Comparison of ENCODE assay signal across 28 cellular contexts in the genomic region with DNA sequence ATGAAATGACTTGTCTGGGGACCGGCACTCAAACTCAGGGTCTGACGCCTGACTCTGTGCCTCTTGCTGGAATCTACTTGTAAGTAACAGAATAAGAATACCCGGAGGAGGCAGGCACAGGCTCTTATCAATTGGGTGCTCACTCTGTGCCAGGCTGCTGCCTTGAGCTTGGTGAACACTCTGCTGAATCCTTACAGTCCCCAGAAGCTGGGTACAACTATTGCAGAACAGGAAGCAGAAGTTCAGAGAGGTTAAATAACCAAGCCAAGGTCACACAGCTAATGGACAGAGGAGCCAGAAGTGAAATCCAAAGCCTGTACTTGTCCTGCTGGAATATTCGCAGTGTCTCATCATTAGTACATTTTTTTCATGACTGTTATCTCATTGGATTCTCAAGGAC.
DNase-seq lines count a peak whose midpoint lies in the region; ATAC-seq, FAIRE-seq and TF ChIP-seq lines count a peak whose summit lies in the region.
"Had no signal": no experiment of that assay in that cellular context is flagged by ENCODE, and none has a peak within 500 bp of the region (broad histone marks: within the 10 kb centered on the region; RNA-seq: fewer than 3 reads in every experiment).

No MANE protein-coding gene starts in this region.

- H3K4me3 Mint-ChIP-seq in nephron progenitor cell, result no peak overlapping the region
- no peak overlapping the region for H3K4me3 Mint-ChIP-seq in CD8-positive, alpha-beta T cell
- H3K4me3 Mint-ChIP-seq: GM23338 had no signal

- POLR2A ChIA-PET in endothelial cell of umbilical vein (lab: Charles Lee) (interaction anchor here (1.1 kb wide), 1 partner anchor 26 kb away, joined by 3 read pairs; no protein-coding TSS in a partner anchor), A673 (lab: Charles Lee; ENCODE audit: low non-redundant PET) (no interaction called here)
- POLR2A ChIA-PET in CD8-positive, alpha-beta T cell (lab: Charles Lee), result no interaction called here

- TF ChIP-seq CTCF in left ventricle myocardium inferior (IDR thresholded peaks at IDR 0.05; ENCODE audit: borderline replicate concordance) (no peak), endothelial cell of umbilical vein (IDR thresholded peaks at IDR 0.05; ENCODE audit: extremely low read depth in 1 of 2, insufficient read depth in 1 of 2, low read depth in 1 of 2, low read length in 2 of 2) (no peak), nephron progenitor cell (IDR thresholded peaks at IDR 0.05) (no peak), A673 (conservative IDR thresholded peaks at IDR 0.05; ENCODE audit: low read depth, low read length) (no peak)
- no peak for TF ChIP-seq CTCF in CD8-positive, alpha-beta T cell (IDR thresholded peaks at IDR 0.05)

- H3K9ac ChIP-seq in endothelial cell of umbilical vein (replicated peaks; ENCODE audit: extremely low read depth, insufficient read depth, low read length), result no peak overlapping the region

- no TSS peak for BruUV-seq in endothelial cell of umbilical vein (replicated peaks; lab: Mats Ljungman, UMichigan)
- no TSS peak for BruUV-seq in A673 (replicated peaks; lab: Mats Ljungman, UMichigan)

- dilution Hi-C loops in endothelial cell of umbilical vein (cut with MboI; ENCODE audit: extremely low pct_ligation_motif_present, low sequenced_read_pairs), result no loop called here

- no peaks in the 10 kb centered on the region for H3K36me3 Mint-ChIP-seq in nephron progenitor cell (ENCODE audit: low read depth)
- H3K36me3 Mint-ChIP-seq in CD8-positive, alpha-beta T cell, result no peaks in the 10 kb centered on the region
- H3K36me3 Mint-ChIP-seq: CD8-positive, alpha-beta memory T cell had no signal

- peak; percentile 59 for FAIRE-seq in endothelial cell of umbilical vein (lab: Jason Lieb, UNC)
- FAIRE-seq: GM12891 had no signal

- H3K4me3 ChIP-seq in left ventricle myocardium inferior (no peak overlapping the region), endothelial cell of umbilical vein (replicated peaks in 1 of 3; ENCODE audit: insufficient read depth in 1 of 3, low read depth in 1 of 3, low read length in 3 of 3) (no peak overlapping the region), A673 (ENCODE audit: low read depth, low read length, poor library complexity, severe bottlenecking) (no peak overlapping the region)
- H3K4me3 ChIP-seq in CD8-positive, alpha-beta T cell (ENCODE audit: low read depth, low read length), result no peak overlapping the region
- H3K4me3 ChIP-seq: GM23338, PC-9, SK-N-MC had no signal

- DNase-seq in Right ventricle myocardium inferior (ENCODE audit: missing footprints), result peak; percentile 11
- no peak for DNase-seq in left ventricle myocardium inferior
- peak; percentile 12 for DNase-seq in endothelial cell of umbilical vein (ENCODE audit: low read depth, low spot score)
- DNase-seq in nephron progenitor cell, result no peak
- no peak for DNase-seq in CD8-positive, alpha-beta T cell
- no peak for DNase-seq in HuH-7.5 (ENCODE audit: low spot score)
- DNase-seq in A673 (ENCODE audit: low spot score), result no peak
- no peak for DNase-seq in activated CD4-positive, alpha-beta T cell treated with anti-CD3 and anti-CD28 coated beads, Interleukin-2, amount 50 U/mL, for 1 hour
- DNase-seq: AML-193; C1 segment of cervical spinal cord; Calu3; CD8-positive, alpha-beta memory T cell; DMS153; KBM-7; MM.1S; NCI-H1048; NCI-H1417 treated with DMSO at 0.1 percent for 48 hours; NCI-H187 treated with DMSO at 0.1 percent for 48 hours; NCI-H2107; NCI-H510A; PC-9; RPMI8226; SHP77 treated with DMSO at 0.1 percent for 48 hours had no signal

- H3K9me3 ChIP-seq in left ventricle myocardium inferior (replicated peaks) (no peaks in the 10 kb centered on the region), endothelial cell of umbilical vein (replicated peaks; ENCODE audit: control insufficient read depth, insufficient read depth, low read length) (no peaks in the 10 kb centered on the region), A673 (ENCODE audit: low read depth, low read length, poor library complexity, severe bottlenecking) (no peaks in the 10 kb centered on the region)
- no peaks in the 10 kb centered on the region for H3K9me3 ChIP-seq in CD8-positive, alpha-beta T cell (ENCODE audit: low read length)

- no peaks in the 10 kb centered on the region for H3K9me1 ChIP-seq in endothelial cell of umbilical vein (replicated peaks; ENCODE audit: control insufficient read depth, extremely low read depth, insufficient read depth, low read length)

- ATAC-seq in Right ventricle myocardium inferior, result no peak
- no peak for ATAC-seq in CD8-positive, alpha-beta T cell
- ATAC-seq: GM23338, HCT116 had no signal

- CTCF ChIA-PET in endothelial cell of umbilical vein (lab: Charles Lee), result interaction anchor here (1.1 to 1.6 kb wide), 4 partner anchors 65 to 122 kb away, joined by 3 to 9 read pairs (median 6); no protein-coding TSS in a partner anchor
- CTCF ChIA-PET in CD8-positive, alpha-beta T cell (lab: Charles Lee), result interaction anchor here (1.5 kb wide), 1 partner anchor 12 kb away, joined by 3 read pairs; no protein-coding TSS in a partner anchor
- CTCF ChIA-PET in A673 (lab: Charles Lee), result no interaction called here

- H3K36me3 ChIP-seq in left ventricle myocardium inferior (no peaks in the 10 kb centered on the region), endothelial cell of umbilical vein (ENCODE audit: control insufficient read depth in 2 of 2, extremely low read depth in 1 of 2, insufficient read depth in 2 of 2, low read length in 2 of 2) (no peaks in the 10 kb centered on the region), A673 (ENCODE audit: insufficient read depth, low read length, poor library complexity, severe bottlenecking) (no peaks in the 10 kb centered on the region)
- H3K36me3 ChIP-seq in CD8-positive, alpha-beta T cell (ENCODE audit: insufficient read depth, low read length), result no peaks in the 10 kb centered on the region

- no peak for TF ChIP-seq POLR2A in endothelial cell of umbilical vein (IDR thresholded peaks at IDR 0.05; ENCODE audit: low read depth, low read length)

- peaks cover 93% of the 10 kb centered on the region for H3K4me1 Mint-ChIP-seq in nephron progenitor cell
- H3K4me1 Mint-ChIP-seq in CD8-positive, alpha-beta T cell (ENCODE audit: low read depth), result no peaks in the 10 kb centered on the region
- H3K4me1 Mint-ChIP-seq: CD8-positive, alpha-beta memory T cell had no signal

- H3K27ac Mint-ChIP-seq in nephron progenitor cell, result peak overlapping the region; percentile 32
- H3K27ac Mint-ChIP-seq in CD8-positive, alpha-beta T cell, result no peak overlapping the region
- H3K27ac Mint-ChIP-seq: CD8-positive, alpha-beta memory T cell; GM23338 had no signal

- H3K4me1 ChIP-seq in left ventricle myocardium inferior (peaks cover 5% of the 10 kb centered on the region), endothelial cell of umbilical vein (ENCODE audit: control insufficient read depth, extremely low read depth, insufficient read depth, low read length) (peaks cover 4% of the 10 kb centered on the region), A673 (ENCODE audit: insufficient read depth, low read length, poor library complexity, severe bottlenecking) (no peaks in the 10 kb centered on the region)
- H3K4me1 ChIP-seq in CD8-positive, alpha-beta T cell (ENCODE audit: insufficient read depth, low read length), result no peaks in the 10 kb centered on the region

- peaks cover 4% of the 10 kb centered on the region for H3K79me2 ChIP-seq in endothelial cell of umbilical vein (ENCODE audit: control insufficient read depth, insufficient read depth, low read length)

- H3K27ac ChIP-seq in left ventricle myocardium inferior (replicated peaks) (no peak overlapping the region), endothelial cell of umbilical vein (ENCODE audit: insufficient read depth, low read depth, low read length) (no peak overlapping the region), A673 (ENCODE audit: low read depth, low read length, poor library complexity, severe bottlenecking) (no peak overlapping the region)
- H3K27ac ChIP-seq in CD8-positive, alpha-beta T cell (ENCODE audit: low read depth, low read length), result no peak overlapping the region
- H3K27ac ChIP-seq: 22Rv1, PC-9, SK-N-MC had no signal

- no peak overlapping the region for H3K4me2 ChIP-seq in endothelial cell of umbilical vein (ENCODE audit: insufficient read depth, low read length)
- H3K4me2 ChIP-seq: GM23338, PC-9 had no signal

- intact Hi-C loops in Right ventricle myocardium inferior (cut with DNase I) (no loop called here), left ventricle myocardium inferior (cut with micrococcal nuclease) (no loop called here), endothelial cell of umbilical vein (cut with micrococcal nuclease) (no loop called here), A673 (cut with micrococcal nuclease; ENCODE audit: unreplicated experiment) (no loop called here)
- intact Hi-C loops in CD8-positive, alpha-beta T cell (cut with DNase I, micrococcal nuclease), result no loop called here

- no peak overlapping the region for H2AFZ ChIP-seq in endothelial cell of umbilical vein (ENCODE audit: low read depth, low read length)
- H2AFZ ChIP-seq: GM23338, PC-9 had no signal

- H3K9me3 Mint-ChIP-seq in nephron progenitor cell, result no peaks in the 10 kb centered on the region
- H3K9me3 Mint-ChIP-seq in CD8-positive, alpha-beta T cell, result no peaks in the 10 kb centered on the region
- H3K9me3 Mint-ChIP-seq: CD8-positive, alpha-beta memory T cell; GM23338 had no signal

- peaks cover 3% of the 10 kb centered on the region for H3K27me3 Mint-ChIP-seq in nephron progenitor cell (ENCODE audit: low read depth, poor library complexity)
- H3K27me3 Mint-ChIP-seq in CD8-positive, alpha-beta T cell (ENCODE audit: low read depth), result peaks cover 3% of the 10 kb centered on the region

- H3K27me3 ChIP-seq in left ventricle myocardium inferior (ENCODE audit: low read depth), result peaks cover 29% of the 10 kb centered on the region
- H3K27me3 ChIP-seq in endothelial cell of umbilical vein (ENCODE audit: control insufficient read depth in 2 of 2, insufficient read depth in 2 of 2, low read length in 2 of 2), result no peaks in the 10 kb centered on the region
- no peaks in the 10 kb centered on the region for H3K27me3 ChIP-seq in CD8-positive, alpha-beta T cell (ENCODE audit: insufficient read depth, low read length)
- no peaks in the 10 kb centered on the region for H3K27me3 ChIP-seq in A673 (replicated peaks; ENCODE audit: insufficient read depth, low read depth, low read length, poor library complexity)

- H4K20me1 ChIP-seq in endothelial cell of umbilical vein (replicated peaks; ENCODE audit: control insufficient read depth, extremely low read depth, insufficient read depth, low read length), result no peaks in the 10 kb centered on the region

TF ChIP-seq in endothelial cell of umbilical vein, 7 proteins besides CTCF, POLR2A, EP300 and RAD21:
- TF ChIP-seq FOS (IDR thresholded peaks at IDR 0.05; ENCODE audit: borderline replicate concordance, insufficient read depth, low read length) (no peak), GATA2 (IDR thresholded peaks at IDR 0.05; ENCODE audit: insufficient read depth, insufficient read length, low read depth, low read length) (no peak), POLR2AphosphoS5 (IDR thresholded peaks at IDR 0.05; ENCODE audit: insufficient read depth, low read depth, low read length) (no peak), JUN (IDR thresholded peaks at IDR 0.05; ENCODE audit: borderline replicate concordance, insufficient read depth, insufficient read length, low read depth) (no peak), MYC (IDR thresholded peaks at IDR 0.05; ENCODE audit: low read depth, low read length) (no peak), EZH2 (IDR thresholded peaks at IDR 0.05; ENCODE audit: borderline replicate concordance, low read depth, low read length, severe bottlenecking) (no peak)
TF ChIP-seq in endothelial cell of umbilical vein: peak in this region for 0.

Comparison
In these comparisons a context has a peak if more than half of its experiments do, and no peak if none do; other contexts are left out.
1. DNase-seq: peak in Right ventricle myocardium inferior (single experiment) and endothelial cell of umbilical vein (single experiment); none in left ventricle myocardium inferior (single experiment), nephron progenitor cell (single experiment), CD8-positive, alpha-beta T cell (0 of 7), HuH-7.5 (single experiment), A673 (single experiment) and activated CD4-positive, alpha-beta T cell treated with anti-CD3 and anti-CD28 coated beads, Interleukin-2, amount 50 U/mL, for 1 hour (single experiment).